ENCODE assay signal across 24 cellular contexts in the genomic region with DNA sequence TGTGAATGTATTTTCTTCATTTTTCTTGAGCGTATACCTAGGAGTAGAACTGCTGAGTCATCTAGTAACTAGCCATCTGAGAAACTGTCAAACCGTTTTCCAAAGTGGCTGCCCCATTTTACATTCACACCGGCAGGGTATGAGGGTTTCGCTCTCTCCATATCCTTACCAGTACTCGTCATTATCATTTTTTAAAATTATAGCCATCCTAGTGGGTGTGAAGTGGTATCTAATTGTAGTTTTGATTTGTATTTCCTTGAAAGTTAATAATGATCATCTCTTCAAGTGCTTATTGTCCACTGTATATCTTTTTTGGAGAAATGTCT. TPM values are rescaled to one million over a fixed set of nuclear protein-coding genes. Genes with fewer than 3 reads are reported as not detected.
A peak's percentile ranks its signal among the peaks of the same experiment; 100 is the strongest.
DNase-seq lines count a peak whose midpoint lies in the region; ATAC-seq, FAIRE-seq and TF ChIP-seq lines count a peak whose summit lies in the region.
"Had no signal": no experiment of that assay in that cellular context is flagged by ENCODE, and none has a peak within 500 bp of the region (broad histone marks: within the 10 kb centered on the region; RNA-seq: fewer than 3 reads in every experiment).

No MANE protein-coding gene starts in this region.

- H3K4me2 ChIP-seq in OCI-LY3 (ENCODE audit: low read length), result peak overlapping the region; percentile 50

- no peak for TF ChIP-seq POLR2A in GM12892 (IDR thresholded peaks at IDR 0.05; ENCODE audit: low read depth, low read length)

- H3K27ac ChIP-seq in OCI-LY3 (ENCODE audit: low read length) (no peak overlapping the region), caudate nucleus (ENCODE audit: low read depth, low read length) (no peak overlapping the region), left ventricle myocardium inferior (replicated peaks) (no peak overlapping the region)
- H3K27ac ChIP-seq: WERI-Rb-1 had no signal

- H3K9me3 ChIP-seq in OCI-LY3 (ENCODE audit: insufficient read depth, low read length), result no peaks in the 10 kb centered on the region
- H3K9me3 ChIP-seq in left ventricle myocardium inferior (replicated peaks), result no peaks in the 10 kb centered on the region
- H3K9me3 ChIP-seq: BE2C had no signal

- H4K20me1 ChIP-seq in OCI-LY3 (ENCODE audit: insufficient read depth, low read length), result no peaks in the 10 kb centered on the region

- H2AFZ ChIP-seq in OCI-LY3 (ENCODE audit: low read depth, low read length), result no peak overlapping the region

- intact Hi-C loops in left ventricle myocardium inferior (cut with micrococcal nuclease), result no loop called here

- H3K4me3 ChIP-seq in OCI-LY3 (ENCODE audit: low read length) (no peak overlapping the region), fibroblast of mammary gland (ENCODE audit: control insufficient read depth, low read depth, low read length) (no peak overlapping the region), left ventricle myocardium inferior (no peak overlapping the region)

- H3K9ac ChIP-seq in OCI-LY3 (ENCODE audit: low read length), result no peak overlapping the region

- no peak for TF ChIP-seq CTCF in OCI-LY3 (IDR thresholded peaks at IDR 0.05; ENCODE audit: low read depth, low read length)
- TF ChIP-seq CTCF in fibroblast of mammary gland (conservative IDR thresholded peaks at IDR 0.05; ENCODE audit: control insufficient read depth, insufficient read depth, low read depth, low read length), result no peak
- no peak for TF ChIP-seq CTCF in left ventricle myocardium inferior (IDR thresholded peaks at IDR 0.05; ENCODE audit: borderline replicate concordance)

- DNase-seq in activated CD4-positive, CD25-positive, alpha-beta regulatory T cell treated with anti-CD3 and anti-CD28 coated beads, Interleukin-2, amount 50 U/mL, for 72 hours, result no peak
- no peak for DNase-seq in GM12892 (ENCODE audit: insufficient read length)
- peak; percentile 41 for DNase-seq in fibroblast of mammary gland (ENCODE audit: low read depth)
- no peak for DNase-seq in caudate nucleus (lab: John Stamatoyannopoulos, UW)
- DNase-seq in left ventricle myocardium inferior, result no peak
- DNase-seq: 8988T; activated CD4-positive, alpha-beta T cell treated with anti-CD3 and anti-CD28 coated beads, Interleukin-2, amount 50 U/mL, for 48 hours; anterior cingulate cortex; BE2C; central memory CD4-positive, alpha-beta T cell; erythroblast; mesenchymal stem cell; naive B cell; NCI-H69; SIG-M5; stimulated activated CD4-positive, alpha-beta T cell treated with anti-CD3 and anti-CD28 coated beads, Interleukin-1b, Interleukin-23, amount 100 ng/mL, for 48 hours; stimulated activated naive CD8-positive, alpha-beta T cell treated with anti-CD3 and anti-CD28 coated beads, Interleukin-15, amount 100 ng/mL, for 72 hours; WERI-Rb-1 had no signal

- peak; percentile 84 for FAIRE-seq in GM12892 (lab: Jason Lieb, UNC)
- FAIRE-seq: D721Med, frontal cortex, HTR-8/SVneo had no signal

- no peaks in the 10 kb centered on the region for H3K36me3 ChIP-seq in OCI-LY3 (replicated peaks; ENCODE audit: low read depth, low read length)
- H3K36me3 ChIP-seq in left ventricle myocardium inferior, result no peaks in the 10 kb centered on the region
- H3K36me3 ChIP-seq: BE2C, WERI-Rb-1 had no signal

- ATAC-seq in activated CD4-positive, CD25-positive, alpha-beta regulatory T cell treated with anti-CD3 and anti-CD28 coated beads, Interleukin-2, amount 50 U/mL, for 24 hours, result peak; percentile 32 to 56
- ATAC-seq in GM18909 (IDR thresholded peaks at IDR 0.05; ENCODE audit: poor library complexity, unreplicated experiment), result no peak
- ATAC-seq: stimulated activated naive CD8-positive, alpha-beta T cell treated with anti-CD3 and anti-CD28 coated beads, Interleukin-15, amount 100 ng/mL, for 72 hours had no signal

- peaks cover 25% of the 10 kb centered on the region for H3K4me1 ChIP-seq in OCI-LY3 (ENCODE audit: low read length)
- H3K4me1 ChIP-seq in left ventricle myocardium inferior, result peaks cover 3% of the 10 kb centered on the region
- H3K4me1 ChIP-seq: BE2C had no signal

- no peaks in the 10 kb centered on the region for H3K79me2 ChIP-seq in OCI-LY3 (ENCODE audit: low read length)

- peaks cover 10% of the 10 kb centered on the region for H3K27me3 ChIP-seq in OCI-LY3 (ENCODE audit: low read depth, low read length)
- H3K27me3 ChIP-seq in left ventricle myocardium inferior (ENCODE audit: low read depth), result no peaks in the 10 kb centered on the region

RNA-seq across cellular contexts. Expression of gene RNF157, which starts 6.0 kb away (rescaled TPM):
- polyA plus RNA-seq in GM12892 (2012; ENCODE audit: missing spikeins), result 4.6 TPM
- total RNA-seq in left ventricle myocardium inferior, result 4.8 TPM

RNA-seq across cellular contexts. Expression of gene UBALD2, which starts 30.8 kb away (rescaled TPM):
- 48.7 TPM for polyA plus RNA-seq in GM12892 (2012; ENCODE audit: missing spikeins)
- total RNA-seq in left ventricle myocardium inferior, result 26.0 TPM
